Comparison of ENCODE assay signal across 34 cellular contexts in genomic region chr3:179425075-179425474, GRCh38.
"Had no signal": no experiment of that assay in that cellular context is flagged by ENCODE, and none has a peak within 500 bp of the region (broad histone marks: within the 10 kb centered on the region; RNA-seq: fewer than 3 reads in every experiment).

No MANE protein-coding gene starts in this region.

- H3K9me3 ChIP-seq: ascending aorta, breast epithelium, colonic mucosa, esophagus muscularis mucosa, gastrocnemius medialis had no signal

- DNase-seq: activated CD4-positive, alpha-beta memory T cell treated with anti-CD3 and anti-CD28 coated beads for 36 hours; activated CD4-positive, alpha-beta T cell treated with anti-CD3 and anti-CD28 coated beads for 36 hours; activated CD4-positive, alpha-beta T cell treated with anti-CD3 and anti-CD28 coated beads, Interleukin-2, amount 10 ng/mL, durations not matched to agents 24 days and 14 days; activated CD4-positive, CD25-positive, alpha-beta regulatory T cell; activated CD4-positive, CD25-positive, alpha-beta regulatory T cell treated with anti-CD3 and anti-CD28 coated beads, Interleukin-2, amount 50 U/mL, for 72 hours; activated CD8-positive, alpha-beta memory T cell treated with anti-CD3 and anti-CD28 coated beads, Interleukin-2, amount 10 ng/mL, durations not matched to agents 7 days and 5 days; activated CD8-positive, alpha-beta memory T cell treated with anti-CD3 and anti-CD28 coated beads, Interleukin-2, amount 50 U/mL, for 4 hours; activated CD8-positive, alpha-beta T cell treated with anti-CD3 and anti-CD28 coated beads, Interleukin-2, amount 10 ng/mL, durations not matched to agents 7 days and 5 days; activated effector memory CD4-positive, alpha-beta T cell treated with anti-CD3 and anti-CD28 coated beads, Interleukin-2, amount 50 U/mL, for 16 hours; activated naive CD4-positive, alpha-beta T cell treated with anti-CD3 and anti-CD28 coated beads, Interleukin-2, amount 10 ng/mL, durations not matched to agents 7 days and 5 days; activated naive CD8-positive, alpha-beta T cell treated with anti-CD3 and anti-CD28 coated beads, Interleukin-2, amount 10 ng/mL, durations not matched to agents 7 days and 5 days; activated T-cell treated with anti-CD3 and anti-CD28 coated beads, Interleukin-2, amount 50 U/mL, for 1 hour; activated T-cell treated with anti-CD3 and anti-CD28 coated beads, Interleukin-2, amount 50 U/mL, for 48 hours; central memory CD4-positive, alpha-beta T cell; cerebellar nuclear complex; colonic mucosa; effector memory CD4-positive, alpha-beta T cell; endodermal cell; erythroblast; foreskin keratinocyte; gastrocnemius medialis; glutamatergic neuron; T-helper 1 cell; T-helper 17 cell; T1000 had no signal

- H3K4me3 ChIP-seq: ascending aorta, breast epithelium, cardiac muscle cell, colonic mucosa, esophagus muscularis mucosa, gastrocnemius medialis had no signal

- H3K27ac ChIP-seq: ascending aorta, breast epithelium, cardiac muscle cell, colonic mucosa, esophagus muscularis mucosa, foreskin keratinocyte, gastrocnemius medialis had no signal

- H3K27ac Mint-ChIP-seq: activated CD4-positive, alpha-beta memory T cell treated with anti-CD3 and anti-CD28 coated beads for 36 hours; activated CD4-positive, alpha-beta T cell treated with anti-CD3 and anti-CD28 coated beads for 36 hours; activated CD4-positive, alpha-beta T cell treated with anti-CD3 and anti-CD28 coated beads, Interleukin-2, amount 10 ng/mL, durations not matched to agents 24 days and 14 days; activated CD8-positive, alpha-beta memory T cell treated with anti-CD3 and anti-CD28 coated beads, Interleukin-2, amount 10 ng/mL, durations not matched to agents 7 days and 5 days; activated CD8-positive, alpha-beta T cell treated with anti-CD3 and anti-CD28 coated beads, Interleukin-2, amount 10 ng/mL, durations not matched to agents 7 days and 5 days; activated naive CD4-positive, alpha-beta T cell treated with anti-CD3 and anti-CD28 coated beads, Interleukin-2, amount 10 ng/mL, durations not matched to agents 7 days and 5 days; activated naive CD8-positive, alpha-beta T cell treated with anti-CD3 and anti-CD28 coated beads, Interleukin-2, amount 10 ng/mL, durations not matched to agents 7 days and 5 days; activated T-helper 1 cell treated with anti-CD3 and anti-CD28 coated beads, Interleukin-12 subunit alpha, Interleukin-12 subunit beta, Interleukin-2, Interleukin-4 antibody, amounts not matched to agents 30 ng/mL and 10 ng/mL and 1 ng/mL, durations not matched to agents 14 hours and 24 hours and 36 hours; activated T-helper 2 cell treated with anti-CD3 and anti-CD28 coated beads, Interferon-gamma antibody, Interleukin-2, Interleukin-4, amounts not matched to agents 10 μg/mL and 5 μg/mL and 100 μg/mL, durations not matched to agents 14 hours and 24 hours and 36 hours; endodermal cell; T-helper 17 cell; T-helper 2 cell treated with Interferon-gamma antibody and Interleukin-4, amounts not matched to agents 5 μg/mL and 100 μg/mL, for 36 hours had no signal

- H3K4me3 Mint-ChIP-seq: activated CD4-positive, alpha-beta memory T cell treated with anti-CD3 and anti-CD28 coated beads for 36 hours; activated CD4-positive, alpha-beta T cell treated with anti-CD3 and anti-CD28 coated beads for 36 hours; activated CD4-positive, alpha-beta T cell treated with anti-CD3 and anti-CD28 coated beads, Interleukin-2, amount 10 ng/mL, durations not matched to agents 24 days and 14 days; activated CD8-positive, alpha-beta memory T cell treated with anti-CD3 and anti-CD28 coated beads, Interleukin-2, amount 10 ng/mL, durations not matched to agents 7 days and 5 days; activated CD8-positive, alpha-beta T cell treated with anti-CD3 and anti-CD28 coated beads, Interleukin-2, amount 10 ng/mL, durations not matched to agents 7 days and 5 days; activated naive CD4-positive, alpha-beta T cell treated with anti-CD3 and anti-CD28 coated beads, Interleukin-2, amount 10 ng/mL, durations not matched to agents 7 days and 5 days; activated naive CD8-positive, alpha-beta T cell treated with anti-CD3 and anti-CD28 coated beads, Interleukin-2, amount 10 ng/mL, durations not matched to agents 7 days and 5 days; activated T-helper 1 cell treated with anti-CD3 and anti-CD28 coated beads, Interleukin-12 subunit alpha, Interleukin-12 subunit beta, Interleukin-2, Interleukin-4 antibody, amounts not matched to agents 30 ng/mL and 10 ng/mL and 1 ng/mL, durations not matched to agents 14 hours and 24 hours and 36 hours; brain; endodermal cell; T-helper 17 cell; T-helper 2 cell treated with Interferon-gamma antibody and Interleukin-4, amounts not matched to agents 5 μg/mL and 100 μg/mL, for 36 hours had no signal

- H3K27me3 Mint-ChIP-seq: activated CD4-positive, alpha-beta memory T cell treated with anti-CD3 and anti-CD28 coated beads for 36 hours; activated CD4-positive, alpha-beta T cell treated with anti-CD3 and anti-CD28 coated beads, Interleukin-2, amount 10 ng/mL, durations not matched to agents 24 days and 14 days; activated CD8-positive, alpha-beta memory T cell treated with anti-CD3 and anti-CD28 coated beads, Interleukin-2, amount 10 ng/mL, durations not matched to agents 7 days and 5 days; activated naive CD4-positive, alpha-beta T cell treated with anti-CD3 and anti-CD28 coated beads, Interleukin-2, amount 10 ng/mL, durations not matched to agents 7 days and 5 days; activated naive CD8-positive, alpha-beta T cell treated with anti-CD3 and anti-CD28 coated beads, Interleukin-2, amount 10 ng/mL, durations not matched to agents 7 days and 5 days; brain had no signal

- H3K4me1 Mint-ChIP-seq: activated CD4-positive, alpha-beta T cell treated with anti-CD3 and anti-CD28 coated beads for 36 hours; activated CD8-positive, alpha-beta memory T cell treated with anti-CD3 and anti-CD28 coated beads, Interleukin-2, amount 10 ng/mL, durations not matched to agents 7 days and 5 days; activated naive CD4-positive, alpha-beta T cell treated with anti-CD3 and anti-CD28 coated beads, Interleukin-2, amount 10 ng/mL, durations not matched to agents 7 days and 5 days; activated naive CD8-positive, alpha-beta T cell treated with anti-CD3 and anti-CD28 coated beads, Interleukin-2, amount 10 ng/mL, durations not matched to agents 7 days and 5 days; T-helper 17 cell had no signal

- H3K27me3 ChIP-seq: ascending aorta, breast epithelium, cardiac muscle cell, colonic mucosa, esophagus muscularis mucosa, foreskin keratinocyte, gastrocnemius medialis had no signal

- H3K4me1 ChIP-seq: breast epithelium, colonic mucosa had no signal

- H3K36me3 ChIP-seq: breast epithelium, cardiac muscle cell, colonic mucosa had no signal

- ATAC-seq: activated CD4-positive, alpha-beta T cell treated with anti-CD3 and anti-CD28 coated beads for 36 hours; activated CD8-positive, alpha-beta memory T cell treated with anti-CD3 and anti-CD28 coated beads, Interleukin-2, amount 10 ng/mL, durations not matched to agents 7 days and 5 days; activated CD8-positive, alpha-beta T cell treated with anti-CD3 and anti-CD28 coated beads, Interleukin-2, amount 10 ng/mL, durations not matched to agents 7 days and 5 days; activated naive CD4-positive, alpha-beta T cell treated with anti-CD3 and anti-CD28 coated beads, Interleukin-2, amount 50 U/mL, for 72 hours; foreskin keratinocyte; gastrocnemius medialis; T-helper 17 cell had no signal

- H3K9me3 Mint-ChIP-seq: activated CD4-positive, alpha-beta memory T cell treated with anti-CD3 and anti-CD28 coated beads for 36 hours; activated CD4-positive, alpha-beta T cell treated with anti-CD3 and anti-CD28 coated beads, Interleukin-2, amount 10 ng/mL, durations not matched to agents 24 days and 14 days; activated naive CD4-positive, alpha-beta T cell treated with anti-CD3 and anti-CD28 coated beads, Interleukin-2, amount 10 ng/mL, durations not matched to agents 7 days and 5 days; activated naive CD4-positive, alpha-beta T cell treated with anti-CD3 and anti-CD28 coated beads, Interleukin-2, amount 50 U/mL, for 72 hours; activated naive CD8-positive, alpha-beta T cell treated with anti-CD3 and anti-CD28 coated beads, Interleukin-2, amount 10 ng/mL, durations not matched to agents 7 days and 5 days; activated T-helper 1 cell treated with anti-CD3 and anti-CD28 coated beads, Interleukin-12 subunit alpha, Interleukin-12 subunit beta, Interleukin-2, Interleukin-4 antibody, amounts not matched to agents 30 ng/mL and 10 ng/mL and 1 ng/mL, durations not matched to agents 14 hours and 24 hours and 36 hours; activated T-helper 2 cell treated with anti-CD3 and anti-CD28 coated beads, Interferon-gamma antibody, Interleukin-2, Interleukin-4, amounts not matched to agents 10 μg/mL and 5 μg/mL and 100 μg/mL, durations not matched to agents 14 hours and 24 hours and 36 hours; brain; endodermal cell; T-helper 2 cell treated with Interferon-gamma antibody and Interleukin-4, amounts not matched to agents 5 μg/mL and 100 μg/mL, for 36 hours had no signal

- H3K36me3 Mint-ChIP-seq: activated CD4-positive, alpha-beta memory T cell treated with anti-CD3 and anti-CD28 coated beads for 36 hours; activated CD8-positive, alpha-beta memory T cell treated with anti-CD3 and anti-CD28 coated beads, Interleukin-2, amount 10 ng/mL, durations not matched to agents 7 days and 5 days; activated naive CD4-positive, alpha-beta T cell treated with anti-CD3 and anti-CD28 coated beads, Interleukin-2, amount 10 ng/mL, durations not matched to agents 7 days and 5 days; activated naive CD4-positive, alpha-beta T cell treated with anti-CD3 and anti-CD28 coated beads, Interleukin-2, amount 50 U/mL, for 72 hours had no signal
